In the genomic region with DNA sequence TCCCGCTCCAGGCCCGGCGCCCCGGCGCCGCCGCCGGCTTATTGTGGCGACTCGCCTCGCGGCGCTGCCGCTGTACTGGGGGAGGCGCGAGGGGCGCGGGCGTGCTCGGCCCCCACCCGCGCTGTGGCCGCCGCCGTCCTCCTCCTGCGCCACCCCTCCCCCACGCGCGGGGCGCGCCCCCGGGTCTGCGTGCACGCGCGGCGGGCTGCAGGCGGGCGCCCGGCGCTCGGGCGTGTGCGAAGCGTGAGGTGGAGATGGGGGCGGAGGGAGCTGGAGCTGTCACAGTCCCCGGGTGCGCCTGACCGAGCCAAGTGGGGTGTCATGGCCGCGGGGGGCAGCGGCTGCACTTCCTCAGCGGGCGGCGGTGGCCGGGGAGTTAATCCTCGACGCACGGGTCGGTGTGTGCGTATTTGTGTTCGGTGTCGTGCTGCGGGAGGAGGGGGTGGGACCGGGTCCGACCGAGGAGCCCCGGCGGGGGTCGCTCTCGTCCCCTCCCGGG, we compare ENCODE assay signal across 8 cellular contexts. TPM values are rescaled to one million over a fixed set of nuclear protein-coding genes. Genes with fewer than 3 reads are reported as not detected.
DNase-seq lines count a peak whose midpoint lies in the region; ATAC-seq, FAIRE-seq and TF ChIP-seq lines count a peak whose summit lies in the region.

No MANE protein-coding gene starts in this region.

- H3K27ac Mint-ChIP-seq in activated naive CD8-positive, alpha-beta T cell, result peak overlapping the region; percentile 41

- H3K4me3 ChIP-seq in pancreas (peak overlapping the region; percentile 78 to 87 (median 86)), thymus (ENCODE audit: low read length) (peak overlapping the region; percentile 91)

- peak; percentile 41 for ATAC-seq in GM21576 (IDR thresholded peaks at IDR 0.05; ENCODE audit: unreplicated experiment)
- peak; percentile 73 for ATAC-seq in SK-N-SH treated with all-trans-retinoic acid at 6 μM for 48 hours
- peak; percentile 81 for ATAC-seq in Right ventricle myocardium superior (ENCODE audit: poor library complexity)
- peak; percentile 70 to 80 (median 73) for ATAC-seq in pancreas

- no peak for FAIRE-seq in pancreas (lab: Jason Lieb, UNC)

- WGBS in pancreas, 2 donors, result 1% methylated on average over 44 to 72 of the region's 72 CpGs
- WGBS in thymus, result under 1% methylated on average over 72 of the region's 72 CpGs

- H3K27ac ChIP-seq in pancreas (peak overlapping the region; percentile 71 to 98 (median 84)), thymus (ENCODE audit: low read depth) (peak overlapping the region; percentile 99)

- H3K9me3 ChIP-seq in pancreas, result no peaks in the 10 kb centered on the region
- no peaks in the 10 kb centered on the region for H3K9me3 ChIP-seq in thymus (ENCODE audit: control insufficient read depth)

- TF ChIP-seq EP300 in Ishikawa (IDR thresholded peaks at IDR 0.05; ENCODE audit: borderline replicate concordance), result no peak; the same call in 1 of the 2 replicates

- H3K4me3 Mint-ChIP-seq in activated naive CD8-positive, alpha-beta T cell, result peak overlapping the region; percentile 85

- H3K36me3 Mint-ChIP-seq in activated naive CD8-positive, alpha-beta T cell, result peaks cover 2% of the 10 kb centered on the region

- H3K4me1 ChIP-seq in pancreas (peaks cover 5 to 32% (median 30%) of the 10 kb centered on the region in 3 donors), thymus (ENCODE audit: control insufficient read depth, insufficient read depth, low read length) (peaks cover 8% of the 10 kb centered on the region)

- no peaks in the 10 kb centered on the region for H3K9me3 Mint-ChIP-seq in activated naive CD8-positive, alpha-beta T cell (ENCODE audit: low read depth)

- DNase-seq in EL (peak; percentile 80), Right ventricle myocardium superior (peak; percentile 92), pancreas (peak; percentile 82 to 94 (median 88))

- H3K27me3 Mint-ChIP-seq in activated naive CD8-positive, alpha-beta T cell, result no peaks in the 10 kb centered on the region

- no peaks in the 10 kb centered on the region for H3K36me3 ChIP-seq in pancreas
- H3K36me3 ChIP-seq in thymus (ENCODE audit: control insufficient read depth, insufficient read depth), result no peaks in the 10 kb centered on the region

- H3K4me1 Mint-ChIP-seq in activated naive CD8-positive, alpha-beta T cell (ENCODE audit: low read depth), result peaks cover 50% of the 10 kb centered on the region

- intact Hi-C loops in Right ventricle myocardium superior (cut with DNase I), result loop anchor here (5.0 to 10.0 kb wide), 2 partner anchors 68 to 455 kb away; no protein-coding TSS in a partner anchor
- intact Hi-C loops in pancreas (cut with DNase I), result loop anchor here in 1 of 3 donors (5.0 kb wide), 1 partner anchor 190 kb away; no protein-coding TSS in a partner anchor

- TF ChIP-seq CTCF in pancreas (IDR thresholded peaks at IDR 0.05), result no peak

- TF ChIP-seq RAD21 in Ishikawa (IDR thresholded peaks at IDR 0.05; ENCODE audit: low read depth), result peak; percentile 7; the same call in 1 of the 2 replicates

- H3K27me3 ChIP-seq in pancreas (no peaks in the 10 kb centered on the region), thymus (ENCODE audit: control insufficient read depth, insufficient read depth) (no peaks in the 10 kb centered on the region)

TF ChIP-seq in Ishikawa, 13 proteins besides CTCF, POLR2A, EP300 and RAD21 (continues in another document):
- TF ChIP-seq, protein P1, sequence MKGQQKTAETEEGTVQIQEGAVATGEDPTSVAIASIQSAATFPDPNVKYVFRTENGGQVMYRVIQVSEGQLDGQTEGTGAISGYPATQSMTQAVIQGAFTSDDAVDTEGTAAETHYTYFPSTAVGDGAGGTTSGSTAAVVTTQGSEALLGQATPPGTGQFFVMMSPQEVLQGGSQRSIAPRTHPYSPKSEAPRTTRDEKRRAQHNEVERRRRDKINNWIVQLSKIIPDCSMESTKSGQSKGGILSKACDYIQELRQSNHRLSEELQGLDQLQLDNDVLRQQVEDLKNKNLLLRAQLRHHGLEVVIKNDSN (IDR thresholded peaks at IDR 0.05), result no peak
- peak; percentile 16; the same call in 1 of the 2 replicates for TF ChIP-seq TEAD4 (IDR thresholded peaks at IDR 0.05)
- TF ChIP-seq, protein P2, sequence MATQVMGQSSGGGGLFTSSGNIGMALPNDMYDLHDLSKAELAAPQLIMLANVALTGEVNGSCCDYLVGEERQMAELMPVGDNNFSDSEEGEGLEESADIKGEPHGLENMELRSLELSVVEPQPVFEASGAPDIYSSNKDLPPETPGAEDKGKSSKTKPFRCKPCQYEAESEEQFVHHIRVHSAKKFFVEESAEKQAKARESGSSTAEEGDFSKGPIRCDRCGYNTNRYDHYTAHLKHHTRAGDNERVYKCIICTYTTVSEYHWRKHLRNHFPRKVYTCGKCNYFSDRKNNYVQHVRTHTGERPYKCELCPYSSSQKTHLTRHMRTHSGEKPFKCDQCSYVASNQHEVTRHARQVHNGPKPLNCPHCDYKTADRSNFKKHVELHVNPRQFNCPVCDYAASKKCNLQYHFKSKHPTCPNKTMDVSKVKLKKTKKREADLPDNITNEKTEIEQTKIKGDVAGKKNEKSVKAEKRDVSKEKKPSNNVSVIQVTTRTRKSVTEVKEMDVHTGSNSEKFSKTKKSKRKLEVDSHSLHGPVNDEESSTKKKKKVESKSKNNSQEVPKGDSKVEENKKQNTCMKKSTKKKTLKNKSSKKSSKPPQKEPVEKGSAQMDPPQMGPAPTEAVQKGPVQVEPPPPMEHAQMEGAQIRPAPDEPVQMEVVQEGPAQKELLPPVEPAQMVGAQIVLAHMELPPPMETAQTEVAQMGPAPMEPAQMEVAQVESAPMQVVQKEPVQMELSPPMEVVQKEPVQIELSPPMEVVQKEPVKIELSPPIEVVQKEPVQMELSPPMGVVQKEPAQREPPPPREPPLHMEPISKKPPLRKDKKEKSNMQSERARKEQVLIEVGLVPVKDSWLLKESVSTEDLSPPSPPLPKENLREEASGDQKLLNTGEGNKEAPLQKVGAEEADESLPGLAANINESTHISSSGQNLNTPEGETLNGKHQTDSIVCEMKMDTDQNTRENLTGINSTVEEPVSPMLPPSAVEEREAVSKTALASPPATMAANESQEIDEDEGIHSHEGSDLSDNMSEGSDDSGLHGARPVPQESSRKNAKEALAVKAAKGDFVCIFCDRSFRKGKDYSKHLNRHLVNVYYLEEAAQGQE (IDR thresholded peaks at IDR 0.05; ENCODE audit: low read depth), result no peak
- TF ChIP-seq CEBPB (IDR thresholded peaks at IDR 0.05), result no peak
- TF ChIP-seq NFIC (IDR thresholded peaks at IDR 0.05), result no peak
- TF ChIP-seq FOXM1 (IDR thresholded peaks at IDR 0.05; ENCODE audit: borderline replicate concordance, low read depth), result no peak
- no peak; the same call in 1 of the 2 replicates for TF ChIP-seq TCF12 (IDR thresholded peaks at IDR 0.05; ENCODE audit: low read depth)
- TF ChIP-seq, protein P3, sequence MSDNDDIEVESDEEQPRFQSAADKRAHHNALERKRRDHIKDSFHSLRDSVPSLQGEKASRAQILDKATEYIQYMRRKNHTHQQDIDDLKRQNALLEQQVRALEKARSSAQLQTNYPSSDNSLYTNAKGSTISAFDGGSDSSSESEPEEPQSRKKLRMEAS (IDR thresholded peaks at IDR 0.05), result peak; percentile 63
- peak; percentile 88 for TF ChIP-seq YY1 (IDR thresholded peaks at IDR 0.05; ENCODE audit: low read depth)

TF ChIP-seq in SK-N-SH treated with all-trans-retinoic acid at 6 μM for 48 hours, 23 proteins besides CTCF, POLR2A, EP300 and RAD21 (continues in another document):
- TF ChIP-seq RARB (CRISPR knock-in tag; IDR thresholded peaks at IDR 0.05) (no peak), GLIS3 (CRISPR knock-in tag; IDR thresholded peaks at IDR 0.05) (no peak), ESRRG (CRISPR knock-in tag; IDR thresholded peaks at IDR 0.05) (no peak), TCF4 (CRISPR knock-in tag; IDR thresholded peaks at IDR 0.05; ENCODE audit: borderline replicate concordance) (no peak), ZNF70 (CRISPR knock-in tag; IDR thresholded peaks at IDR 0.05) (no peak), ISL1 (CRISPR knock-in tag; IDR thresholded peaks at IDR 0.05) (no peak), ZNF8 (CRISPR knock-in tag; IDR thresholded peaks at IDR 0.05) (no peak)
- TF ChIP-seq, protein P4, sequence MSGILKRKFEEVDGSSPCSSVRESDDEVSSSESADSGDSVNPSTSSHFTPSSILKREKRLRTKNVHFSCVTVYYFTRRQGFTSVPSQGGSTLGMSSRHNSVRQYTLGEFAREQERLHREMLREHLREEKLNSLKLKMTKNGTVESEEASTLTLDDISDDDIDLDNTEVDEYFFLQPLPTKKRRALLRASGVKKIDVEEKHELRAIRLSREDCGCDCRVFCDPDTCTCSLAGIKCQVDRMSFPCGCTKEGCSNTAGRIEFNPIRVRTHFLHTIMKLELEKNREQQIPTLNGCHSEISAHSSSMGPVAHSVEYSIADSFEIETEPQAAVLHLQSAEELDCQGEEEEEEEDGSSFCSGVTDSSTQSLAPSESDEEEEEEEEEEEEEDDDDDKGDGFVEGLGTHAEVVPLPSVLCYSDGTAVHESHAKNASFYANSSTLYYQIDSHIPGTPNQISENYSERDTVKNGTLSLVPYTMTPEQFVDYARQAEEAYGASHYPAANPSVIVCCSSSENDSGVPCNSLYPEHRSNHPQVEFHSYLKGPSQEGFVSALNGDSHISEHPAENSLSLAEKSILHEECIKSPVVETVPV (CRISPR knock-in tag; IDR thresholded peaks at IDR 0.05), result no peak
- TF ChIP-seq, protein P5, sequence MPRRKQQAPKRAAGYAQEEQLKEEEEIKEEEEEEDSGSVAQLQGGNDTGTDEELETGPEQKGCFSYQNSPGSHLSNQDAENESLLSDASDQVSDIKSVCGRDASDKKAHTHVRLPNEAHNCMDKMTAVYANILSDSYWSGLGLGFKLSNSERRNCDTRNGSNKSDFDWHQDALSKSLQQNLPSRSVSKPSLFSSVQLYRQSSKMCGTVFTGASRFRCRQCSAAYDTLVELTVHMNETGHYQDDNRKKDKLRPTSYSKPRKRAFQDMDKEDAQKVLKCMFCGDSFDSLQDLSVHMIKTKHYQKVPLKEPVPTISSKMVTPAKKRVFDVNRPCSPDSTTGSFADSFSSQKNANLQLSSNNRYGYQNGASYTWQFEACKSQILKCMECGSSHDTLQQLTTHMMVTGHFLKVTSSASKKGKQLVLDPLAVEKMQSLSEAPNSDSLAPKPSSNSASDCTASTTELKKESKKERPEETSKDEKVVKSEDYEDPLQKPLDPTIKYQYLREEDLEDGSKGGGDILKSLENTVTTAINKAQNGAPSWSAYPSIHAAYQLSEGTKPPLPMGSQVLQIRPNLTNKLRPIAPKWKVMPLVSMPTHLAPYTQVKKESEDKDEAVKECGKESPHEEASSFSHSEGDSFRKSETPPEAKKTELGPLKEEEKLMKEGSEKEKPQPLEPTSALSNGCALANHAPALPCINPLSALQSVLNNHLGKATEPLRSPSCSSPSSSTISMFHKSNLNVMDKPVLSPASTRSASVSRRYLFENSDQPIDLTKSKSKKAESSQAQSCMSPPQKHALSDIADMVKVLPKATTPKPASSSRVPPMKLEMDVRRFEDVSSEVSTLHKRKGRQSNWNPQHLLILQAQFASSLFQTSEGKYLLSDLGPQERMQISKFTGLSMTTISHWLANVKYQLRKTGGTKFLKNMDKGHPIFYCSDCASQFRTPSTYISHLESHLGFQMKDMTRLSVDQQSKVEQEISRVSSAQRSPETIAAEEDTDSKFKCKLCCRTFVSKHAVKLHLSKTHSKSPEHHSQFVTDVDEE (CRISPR knock-in tag; IDR thresholded peaks at IDR 0.05), result peak; percentile 95

RNA-seq across cellular contexts. Expression of a gene that starts 0.7 kb away (rescaled TPM):
- 16.9 TPM for total RNA-seq in Right ventricle myocardium superior
- total RNA-seq in pancreas, result 10 to 100 TPM; 17.2 to 34.2 (median 22.3) TPM
- 1 to 10 TPM; 4.5 to 4.8 TPM for polyA plus RNA-seq in pancreas
- 4.5 TPM for polyA plus RNA-seq in thymus

Comparison
In these comparisons a context has a peak if more than half of its experiments do, and no peak if none do; other contexts are left out.
1. Peak in every context shown above with its lines: DNase-seq, ATAC-seq, H3K4me3 ChIP-seq and H3K27ac ChIP-seq.